In the genomic region with DNA sequence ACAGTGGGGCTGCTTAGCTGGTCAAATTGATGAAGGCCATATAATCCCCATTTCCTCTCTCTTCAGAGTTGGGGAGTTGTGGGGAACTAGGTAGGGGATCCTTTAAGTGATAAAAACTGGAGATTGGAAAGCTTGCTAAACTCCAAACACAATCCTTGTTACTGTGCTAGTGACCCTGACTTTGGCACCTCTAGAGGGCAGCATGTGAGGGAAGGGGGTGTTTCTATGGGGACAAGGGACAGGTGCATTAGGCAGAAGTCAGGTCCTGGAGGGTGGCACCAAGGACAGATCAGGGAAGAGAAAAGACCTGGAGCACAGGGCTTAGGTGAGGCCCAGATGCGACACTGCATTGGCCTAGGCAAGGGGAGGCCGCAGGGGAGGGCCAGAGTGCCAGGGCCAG, we compare ENCODE assay signal across 23 cellular contexts.
DNase-seq lines count a peak whose midpoint lies in the region; ATAC-seq, FAIRE-seq and TF ChIP-seq lines count a peak whose summit lies in the region.
"Had no signal": no experiment of that assay in that cellular context is flagged by ENCODE, and none has a peak within 500 bp of the region (broad histone marks: within the 10 kb centered on the region; RNA-seq: fewer than 3 reads in every experiment).

No MANE protein-coding gene starts in this region.

- H3K36me3 ChIP-seq in Karpas-422 (ENCODE audit: insufficient read depth, low read length) (no peaks in the 10 kb centered on the region), GM12878 (ENCODE audit: control insufficient read depth in 2 of 2, insufficient read depth in 2 of 2, low read length in 1 of 2) (no peaks in the 10 kb centered on the region)

- DNase-seq in NCI-H146 (lab: John Stamatoyannopoulos, UW) (peak; percentile 42), NCI-H146 treated with DMSO at 0.1 percent for 48 hours (lab: John Stamatoyannopoulos, UW; ENCODE audit: unreplicated experiment) (no peak), Karpas-422 (peak; percentile 60), GM12878 (ENCODE audit: low read depth, low spot score) (no peak), NCI-H446 treated with DMSO at 0.1 percent for 48 hours (lab: John Stamatoyannopoulos, UW) (no peak), Calu3 (no peak), anterior cingulate cortex (lab: John Stamatoyannopoulos, UW) (no peak)
- no peak for DNase-seq in stimulated activated effector memory CD8-positive, alpha-beta T cell treated with anti-CD3 and anti-CD28 coated beads, Interleukin-12 subunit alpha, Interleukin-12 subunit beta, amount 100 ng/mL, for 72 hours (ENCODE audit: low spot score in 2 of 2)
- DNase-seq: 8988T; activated CD4-positive, alpha-beta memory T cell treated with anti-CD3 and anti-CD28 coated beads for 36 hours; activated naive CD4-positive, alpha-beta T cell treated with anti-CD3 and anti-CD28 coated beads, Interleukin-2, amount 10 ng/mL, durations not matched to agents 7 days and 5 days; activated T-cell treated with anti-CD3 and anti-CD28 coated beads, Interleukin-2, amount 50 U/mL, for 1 hour; foreskin melanocyte; left colon; midbrain; NCI-H1417 treated with DMSO at 0.1 percent for 48 hours; stimulated activated CD8-positive, alpha-beta memory T cell treated with anti-CD3 and anti-CD28 coated beads, Interleukin-4, amount 100 ng/mL, for 48 hours; SW 1271; testis had no signal

- H3K79me2 ChIP-seq in Karpas-422 (ENCODE audit: low read length), result no peaks in the 10 kb centered on the region
- no peaks in the 10 kb centered on the region for H3K79me2 ChIP-seq in GM12878 (ENCODE audit: control insufficient read depth, insufficient read depth, low read length)

- no peaks in the 10 kb centered on the region for H3K4me1 Mint-ChIP-seq in stimulated activated effector memory CD8-positive, alpha-beta T cell treated with anti-CD3 and anti-CD28 coated beads, Interleukin-12 subunit alpha, Interleukin-12 subunit beta, amount 100 ng/mL, for 72 hours
- no peaks in the 10 kb centered on the region for H3K4me1 Mint-ChIP-seq in Calu3 (ENCODE audit: low read depth, unreplicated experiment)

- H3K4me2 ChIP-seq in Karpas-422 (ENCODE audit: low read depth, low read length, poor library complexity, severe bottlenecking), result no peak overlapping the region
- H3K4me2 ChIP-seq in GM12878 (ENCODE audit: control insufficient read depth, insufficient read depth), result no peak overlapping the region

- H3K9me3 ChIP-seq in Karpas-422 (ENCODE audit: low read length) (no peaks in the 10 kb centered on the region), GM12878 (replicated peaks; ENCODE audit: control insufficient read depth, insufficient read depth, low read length) (no peaks in the 10 kb centered on the region; the same call in 1 of the 3 replicates)
- H3K9me3 ChIP-seq: testis had no signal

- H4K20me1 ChIP-seq in Karpas-422 (ENCODE audit: insufficient read depth, low read depth, low read length) (no peaks in the 10 kb centered on the region), GM12878 (ENCODE audit: control insufficient read depth, insufficient read depth) (no peaks in the 10 kb centered on the region)

- H3K4me3 ChIP-seq in Karpas-422 (ENCODE audit: low read length), result no peak overlapping the region
- no peak overlapping the region for H3K4me3 ChIP-seq in GM12878
- H3K4me3 ChIP-seq: testis had no signal

- intact Hi-C loops in GM12878 (cut with micrococcal nuclease; ENCODE audit: unreplicated experiment) (no loop called here), Calu3 (cut with micrococcal nuclease; ENCODE audit: unreplicated experiment) (no loop called here)

- no peak overlapping the region for H3K9ac ChIP-seq in Karpas-422 (ENCODE audit: low read length)
- no peak overlapping the region for H3K9ac ChIP-seq in GM12878 (ENCODE audit: control insufficient read depth, insufficient read depth, low read length)

- TF ChIP-seq RAD21 in GM12878 (IDR thresholded peaks at IDR 0.05; ENCODE audit: insufficient read depth, low read depth, low read length), result no peak

- H3K27me3 ChIP-seq in Karpas-422 (ENCODE audit: low read length) (no peaks in the 10 kb centered on the region), GM12878 (replicated peaks in 1 of 2; ENCODE audit: control insufficient read depth in 2 of 2, insufficient read depth in 2 of 2, low read length in 1 of 2) (peaks cover 3 to 4% of the 10 kb centered on the region in 2 experiments)
- H3K27me3 ChIP-seq: testis had no signal

- peak overlapping the region; percentile 41 for H3K27ac Mint-ChIP-seq in stimulated activated effector memory CD8-positive, alpha-beta T cell treated with anti-CD3 and anti-CD28 coated beads, Interleukin-12 subunit alpha, Interleukin-12 subunit beta, amount 100 ng/mL, for 72 hours
- no peak overlapping the region for H3K27ac Mint-ChIP-seq in Calu3 (ENCODE audit: unreplicated experiment)
- H3K27ac Mint-ChIP-seq: activated CD4-positive, alpha-beta memory T cell treated with anti-CD3 and anti-CD28 coated beads for 36 hours; activated naive CD4-positive, alpha-beta T cell treated with anti-CD3 and anti-CD28 coated beads, Interleukin-2, amount 10 ng/mL, durations not matched to agents 7 days and 5 days had no signal

- no peaks in the 10 kb centered on the region for H3K9me3 Mint-ChIP-seq in stimulated activated effector memory CD8-positive, alpha-beta T cell treated with anti-CD3 and anti-CD28 coated beads, Interleukin-12 subunit alpha, Interleukin-12 subunit beta, amount 100 ng/mL, for 72 hours
- no peaks in the 10 kb centered on the region for H3K9me3 Mint-ChIP-seq in Calu3 (ENCODE audit: low read depth, unreplicated experiment)
- H3K9me3 Mint-ChIP-seq: activated CD4-positive, alpha-beta memory T cell treated with anti-CD3 and anti-CD28 coated beads for 36 hours; activated naive CD4-positive, alpha-beta T cell treated with anti-CD3 and anti-CD28 coated beads, Interleukin-2, amount 10 ng/mL, durations not matched to agents 7 days and 5 days; neural crest cell had no signal

- TF ChIP-seq CTCF in GM12878 (IDR thresholded peaks at IDR 0.05 in 2 of 3, conservative IDR thresholded peaks at IDR 0.05 in 1 of 3; ENCODE audit: control insufficient read depth in 2 of 3, extremely low read depth in 1 of 3, insufficient read depth in 1 of 3, low read depth in 3 of 3, low read length in 3 of 3), result peak in 2 of 3 experiments; percentile 11 to 28; a peak in 2 of 6 replicates
- TF ChIP-seq CTCF in Calu3 (IDR thresholded peaks at IDR 0.05; ENCODE audit: unreplicated experiment), result no peak

- in situ Hi-C loops in GM12878 (cut with MboI), result no loop called here

- H3K4me3 Mint-ChIP-seq in stimulated activated effector memory CD8-positive, alpha-beta T cell treated with anti-CD3 and anti-CD28 coated beads, Interleukin-12 subunit alpha, Interleukin-12 subunit beta, amount 100 ng/mL, for 72 hours, result no peak overlapping the region
- H3K4me3 Mint-ChIP-seq in Calu3 (ENCODE audit: low read depth, unreplicated experiment), result no peak overlapping the region
- H3K4me3 Mint-ChIP-seq: activated CD4-positive, alpha-beta memory T cell treated with anti-CD3 and anti-CD28 coated beads for 36 hours; activated naive CD4-positive, alpha-beta T cell treated with anti-CD3 and anti-CD28 coated beads, Interleukin-2, amount 10 ng/mL, durations not matched to agents 7 days and 5 days; neural crest cell had no signal

- peaks cover 6% of the 10 kb centered on the region; the same call in 1 of the 2 replicates for H3K4me1 ChIP-seq in Karpas-422 (ENCODE audit: low read length)
- no peaks in the 10 kb centered on the region for H3K4me1 ChIP-seq in GM12878 (ENCODE audit: control insufficient read depth, insufficient read depth, low read length)
- H3K4me1 ChIP-seq: testis had no signal

- no peak for FAIRE-seq in GM12878 (lab: Jason Lieb, UNC)
- FAIRE-seq: astrocyte, colon, GM19239 had no signal

- H3K9me2 ChIP-seq in Karpas-422 (replicated peaks; ENCODE audit: insufficient read depth, low read length), result no peaks in the 10 kb centered on the region

- RAD21 ChIA-PET in GM12878 (lab: Charles Lee; ENCODE audit: unreplicated experiment), result interaction anchor here (0.9 kb wide), 1 partner anchor 208 kb away, joined by 3 read pairs; no protein-coding TSS in a partner anchor

- TF ChIP-seq EP300 in GM12878 (IDR thresholded peaks at IDR 0.05; ENCODE audit: borderline replicate concordance in 1 of 2, control insufficient read depth in 1 of 2, low read depth in 2 of 2, low read length in 2 of 2), result no peak

- CTCF ChIA-PET in GM12878 (lab: Yijun Ruan, JAX) (interaction anchor here (0.7 to 3.6 kb wide), 7 partner anchors 10 to 269 kb away, joined by 3 to 16 read pairs (median 7); no protein-coding TSS in a partner anchor), Calu3 (lab: Charles Lee) (interaction anchor here (0.6 to 1.3 kb wide), 2 partner anchors 95 to 600 kb away, joined by 3 read pairs; no protein-coding TSS in a partner anchor)

- no peaks in the 10 kb centered on the region for H3K36me3 Mint-ChIP-seq in stimulated activated effector memory CD8-positive, alpha-beta T cell treated with anti-CD3 and anti-CD28 coated beads, Interleukin-12 subunit alpha, Interleukin-12 subunit beta, amount 100 ng/mL, for 72 hours
- no peaks in the 10 kb centered on the region for H3K36me3 Mint-ChIP-seq in Calu3 (ENCODE audit: insufficient read depth, unreplicated experiment)
- H3K36me3 Mint-ChIP-seq: activated CD4-positive, alpha-beta memory T cell treated with anti-CD3 and anti-CD28 coated beads for 36 hours; activated naive CD4-positive, alpha-beta T cell treated with anti-CD3 and anti-CD28 coated beads, Interleukin-2, amount 10 ng/mL, durations not matched to agents 7 days and 5 days had no signal

- 33% methylated on average over 2 of the region's 2 CpGs for WGBS in GM12878 (ENCODE audit: insufficient coverage, insufficient replicate concordance, low lambda C conversion rate, missing lambda C conversion rate)

- no TSS peak for BruUV-seq in GM12878 (replicated peaks; lab: Mats Ljungman, UMichigan)
- no TSS peak for BruUV-seq in Calu3 (replicated peaks; lab: Mats Ljungman, UMichigan)

- H3K27me3 Mint-ChIP-seq in Calu3 (ENCODE audit: unreplicated experiment), result peaks cover 15% of the 10 kb centered on the region
- H3K27me3 Mint-ChIP-seq: activated CD4-positive, alpha-beta memory T cell treated with anti-CD3 and anti-CD28 coated beads for 36 hours had no signal

- no peak overlapping the region for H2AFZ ChIP-seq in Karpas-422 (ENCODE audit: low read length)
- no peak overlapping the region for H2AFZ ChIP-seq in GM12878 (ENCODE audit: control insufficient read depth, low read depth, low read length)

- peak; percentile 39; the same call in 1 of the 3 replicates for ATAC-seq in GM12878
- no peak for ATAC-seq in stimulated activated effector memory CD8-positive, alpha-beta T cell treated with anti-CD3 and anti-CD28 coated beads, Interleukin-12 subunit alpha, Interleukin-12 subunit beta, amount 100 ng/mL, for 72 hours
- ATAC-seq: left colon had no signal

- POLR2A ChIA-PET in GM12878 (lab: Charles Lee), result no interaction called here

- no peak for TF ChIP-seq POLR2A in GM12878 (IDR thresholded peaks at IDR 0.05; ENCODE audit: low read depth, low read length)

- H3K27ac ChIP-seq in Karpas-422 (ENCODE audit: low read length) (no peak overlapping the region), GM12878 (ENCODE audit: control insufficient read depth, insufficient read depth) (no peak overlapping the region)
- H3K27ac ChIP-seq: testis had no signal

- SMC1A ChIA-PET in GM12878 (lab: Charles Lee; ENCODE audit: uncharacterized antibody, unreplicated experiment), result interaction anchor here (0.8 to 5.3 kb wide), 5 partner anchors 12 to 298 kb away, joined by 3 to 21 read pairs (median 4); no protein-coding TSS in a partner anchor

Comparison
In these comparisons a context has a peak if more than half of its experiments do, and no peak if none do; other contexts are left out.
1. DNase-seq: peak in NCI-H146 (single experiment) and Karpas-422 (single experiment); none in NCI-H146 treated with DMSO at 0.1 percent for 48 hours (single experiment), GM12878 (single experiment), stimulated activated effector memory CD8-positive, alpha-beta T cell treated with anti-CD3 and anti-CD28 coated beads, Interleukin-12 subunit alpha, Interleukin-12 subunit beta, amount 100 ng/mL, for 72 hours (0 of 2), NCI-H446 treated with DMSO at 0.1 percent for 48 hours (single experiment), Calu3 (single experiment) and anterior cingulate cortex (0 of 58).